ENCODE assay signal across 8 cellular contexts in genomic region chr3:178777718-178778411, GRCh38.
DNase-seq lines count a peak whose midpoint lies in the region; ATAC-seq, FAIRE-seq and TF ChIP-seq lines count a peak whose summit lies in the region.
"Had no signal": no experiment of that assay in that cellular context is flagged by ENCODE, and none has a peak within 500 bp of the region (broad histone marks: within the 10 kb centered on the region; RNA-seq: fewer than 3 reads in every experiment).

No MANE protein-coding gene starts in this region.

- no peaks in the 10 kb centered on the region for H3K36me3 Mint-ChIP-seq in type B pancreatic cell

- in situ Hi-C loops in GM13977 (cut with MboI; ENCODE audit: low pct_unique_long_range_greater_than_20kb, low sequenced_read_pairs, unreplicated experiment): no loop called here

- H3K27me3 ChIP-seq in kidney epithelial cell (ENCODE audit: control insufficient read depth, insufficient read depth, low read length) (no peaks in the 10 kb centered on the region), right lobe of liver (no peaks in the 10 kb centered on the region)

- H3K9me3 Mint-ChIP-seq in type B pancreatic cell: no peaks in the 10 kb centered on the region

- no peak overlapping the region for H3K27ac ChIP-seq in right lobe of liver

- no peak for ATAC-seq in right lobe of liver

- H3K4me3 ChIP-seq in kidney epithelial cell (ENCODE audit: low read depth, low read length) (no peak overlapping the region), right lobe of liver (no peak overlapping the region)

- peak; percentile 27 for DNase-seq in GM13977 (ENCODE audit: low spot score)
- peak; percentile 12 for DNase-seq in H54 (ENCODE audit: insufficient read length, low spot score)
- DNase-seq in NCI-H1417 treated with DMSO at 0.1 percent for 48 hours (lab: John Stamatoyannopoulos, UW): peak; percentile 11
- DNase-seq in kidney epithelial cell (ENCODE audit: low read depth): peak; percentile 54
- DNase-seq in inferior parietal cortex (ENCODE audit: extremely low spot score): no peak
- DNase-seq in type B pancreatic cell (ENCODE audit: extremely low spot score, unreplicated experiment): no peak
- DNase-seq in right lobe of liver: no peak
- DNase-seq: NCI-H446 treated with DMSO at 0.1 percent for 48 hours had no signal

- no peak overlapping the region for H3K4me3 Mint-ChIP-seq in type B pancreatic cell

- H3K36me3 ChIP-seq in kidney epithelial cell (ENCODE audit: control insufficient read depth, insufficient read depth, low read length) (no peaks in the 10 kb centered on the region), right lobe of liver (no peaks in the 10 kb centered on the region)

- peaks cover 3% of the 10 kb centered on the region for H3K4me1 Mint-ChIP-seq in type B pancreatic cell (ENCODE audit: unreplicated experiment)

- TF ChIP-seq CTCF in GM13977 (IDR thresholded peaks at IDR 0.05; ENCODE audit: extremely low read depth, insufficient read depth, missing control alignments) (no peak), kidney epithelial cell (IDR thresholded peaks at IDR 0.05; ENCODE audit: insufficient read depth, low read length, poor library complexity, severe bottlenecking) (no peak), type B pancreatic cell (conservative IDR thresholded peaks at IDR 0.05) (no peak), right lobe of liver (IDR thresholded peaks at IDR 0.05) (no peak)

- TF ChIP-seq POLR2A in H54 (IDR thresholded peaks at IDR 0.05; ENCODE audit: low read depth, low read length) (no peak), right lobe of liver (IDR thresholded peaks at IDR 0.05) (no peak)

- WGBS in right lobe of liver (ENCODE audit: insufficient coverage, low coverage, low lambda C conversion rate, missing lambda C conversion rate): 39% methylated on average over 4 of the region's 4 CpGs

- intact Hi-C loops in right lobe of liver (cut with DNase I): no loop called here

- H3K4me1 ChIP-seq in right lobe of liver: no peaks in the 10 kb centered on the region

- H3K9me3 ChIP-seq in right lobe of liver: no peaks in the 10 kb centered on the region

- no peaks in the 10 kb centered on the region for H3K27me3 Mint-ChIP-seq in type B pancreatic cell

- no peak overlapping the region for H3K27ac Mint-ChIP-seq in type B pancreatic cell

- peak; percentile 41 for FAIRE-seq in H54 (lab: Jason Lieb, UNC)

Comparison
In these comparisons a context has a peak if more than half of its experiments do, and no peak if none do; other contexts are left out.
1. DNase-seq: peak in GM13977 (single experiment), H54 (single experiment), NCI-H1417 treated with DMSO at 0.1 percent for 48 hours (single experiment) and kidney epithelial cell (single experiment); none in inferior parietal cortex (single experiment), type B pancreatic cell (single experiment) and right lobe of liver (0 of 3).